8 cellular contexts compared by ENCODE assay signal in the genomic region with DNA sequence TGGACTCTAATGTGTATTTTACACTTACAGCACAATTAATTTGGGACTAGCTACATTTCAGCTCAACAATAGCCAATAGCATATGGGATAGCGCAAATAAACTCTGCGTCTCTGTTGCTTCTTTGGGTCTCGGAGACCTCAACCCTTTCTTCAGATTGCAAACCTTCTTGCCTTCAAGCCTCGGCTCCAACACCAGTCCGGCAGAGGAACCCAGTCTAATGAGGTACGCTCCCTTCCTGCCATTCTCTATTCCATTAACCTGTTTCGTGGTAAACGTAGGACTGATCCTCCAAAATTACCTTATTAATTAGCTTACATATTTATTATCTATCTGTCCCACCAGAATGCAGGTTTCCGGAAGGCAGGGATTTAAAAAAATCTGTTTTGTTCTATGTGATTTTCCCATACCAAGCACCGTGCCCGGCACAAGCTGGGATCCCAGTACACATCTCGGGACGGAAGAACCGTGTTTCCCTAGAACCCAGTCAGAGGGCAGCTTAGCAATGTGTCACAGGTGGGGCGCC. TPM values are rescaled to one million over a fixed set of nuclear protein-coding genes. Genes with fewer than 3 reads are reported as not detected.
DNase-seq lines count a peak whose midpoint lies in the region; ATAC-seq lines count a peak whose summit lies in the region.

No MANE protein-coding gene starts in this region.

- H3K27ac Mint-ChIP-seq in activated naive CD8-positive, alpha-beta T cell treated with anti-CD3 and anti-CD28 coated beads, Interleukin-2, amount 50 U/mL, for 24 hours = no peak overlapping the region
- H3K27ac Mint-ChIP-seq in immature natural killer cell = no peak overlapping the region
- H3K27ac Mint-ChIP-seq in stimulated activated naive B cell treated with anti-CD40 and anti-IgM and Interleukin-4, amounts not matched to agents 10 μg/mL and 1 μg/mL and 100 μg/mL, for 72 hours = peak overlapping the region; percentile 63

- DNase-seq in NCI-H345 (lab: John Stamatoyannopoulos, UW) (peak; percentile 18), NCI-H345 treated with DMSO at 0.1 percent for 48 hours (lab: John Stamatoyannopoulos, UW; ENCODE audit: unreplicated experiment) (no peak), immature natural killer cell (no peak), SK-N-DZ (ENCODE audit: low spot score) (no peak)
- DNase-seq in activated naive CD8-positive, alpha-beta T cell treated with anti-CD3 and anti-CD28 coated beads, Interleukin-2, amount 50 U/mL, for 24 hours = no peak
- DNase-seq in stimulated activated naive B cell treated with anti-CD40 and anti-IgM and Interleukin-4, amounts not matched to agents 10 μg/mL and 1 μg/mL and 100 μg/mL, for 72 hours = no peak
- no peak for DNase-seq in stimulated activated CD4-positive, alpha-beta T cell treated with anti-CD3 and anti-CD28 coated beads, Interleukin-2, amount 100 ng/mL, for 48 hours

- no peaks in the 10 kb centered on the region for H3K36me3 Mint-ChIP-seq in activated naive CD8-positive, alpha-beta T cell treated with anti-CD3 and anti-CD28 coated beads, Interleukin-2, amount 50 U/mL, for 24 hours (ENCODE audit: low read depth)
- H3K36me3 Mint-ChIP-seq in immature natural killer cell = no peaks in the 10 kb centered on the region
- no peaks in the 10 kb centered on the region for H3K36me3 Mint-ChIP-seq in stimulated activated naive B cell treated with anti-CD40 and anti-IgM and Interleukin-4, amounts not matched to agents 10 μg/mL and 1 μg/mL and 100 μg/mL, for 72 hours

- ATAC-seq in activated naive CD8-positive, alpha-beta T cell treated with anti-CD3 and anti-CD28 coated beads, Interleukin-2, amount 50 U/mL, for 24 hours = peak; percentile 26
- ATAC-seq in stimulated activated naive B cell treated with anti-CD40 and anti-IgM and Interleukin-4, amounts not matched to agents 10 μg/mL and 1 μg/mL and 100 μg/mL, for 72 hours (replicated peaks) = no peak
- no peak for ATAC-seq in HG02798 (IDR thresholded peaks at IDR 0.05; ENCODE audit: poor library complexity, unreplicated experiment)

- peaks cover 30% of the 10 kb centered on the region for H3K4me1 Mint-ChIP-seq in activated naive CD8-positive, alpha-beta T cell treated with anti-CD3 and anti-CD28 coated beads, Interleukin-2, amount 50 U/mL, for 24 hours
- peaks cover 0 to 4% of the 10 kb centered on the region in 2 donors for H3K4me1 Mint-ChIP-seq in immature natural killer cell
- peaks cover 8 to 15% of the 10 kb centered on the region in 2 donors for H3K4me1 Mint-ChIP-seq in stimulated activated naive B cell treated with anti-CD40 and anti-IgM and Interleukin-4, amounts not matched to agents 10 μg/mL and 1 μg/mL and 100 μg/mL, for 72 hours

- peaks cover 46% of the 10 kb centered on the region for H3K27me3 Mint-ChIP-seq in activated naive CD8-positive, alpha-beta T cell treated with anti-CD3 and anti-CD28 coated beads, Interleukin-2, amount 50 U/mL, for 24 hours
- H3K27me3 Mint-ChIP-seq in immature natural killer cell (ENCODE audit: low read depth in 3 of 3) = peaks cover 4 to 25% (median 19%) of the 10 kb centered on the region in 3 donors
- H3K27me3 Mint-ChIP-seq in stimulated activated naive B cell treated with anti-CD40 and anti-IgM and Interleukin-4, amounts not matched to agents 10 μg/mL and 1 μg/mL and 100 μg/mL, for 72 hours = peaks cover 38 to 53% of the 10 kb centered on the region in 2 donors

- H3K4me3 Mint-ChIP-seq in activated naive CD8-positive, alpha-beta T cell treated with anti-CD3 and anti-CD28 coated beads, Interleukin-2, amount 50 U/mL, for 24 hours = peak overlapping the region; percentile 58
- peak overlapping the region in 3 of 5 donors; percentile 50 to 70 (median 59) for H3K4me3 Mint-ChIP-seq in immature natural killer cell
- peak overlapping the region; percentile 59 to 64 for H3K4me3 Mint-ChIP-seq in stimulated activated naive B cell treated with anti-CD40 and anti-IgM and Interleukin-4, amounts not matched to agents 10 μg/mL and 1 μg/mL and 100 μg/mL, for 72 hours

- H3K9me3 Mint-ChIP-seq in activated naive CD8-positive, alpha-beta T cell treated with anti-CD3 and anti-CD28 coated beads, Interleukin-2, amount 50 U/mL, for 24 hours = peaks cover 4% of the 10 kb centered on the region
- H3K9me3 Mint-ChIP-seq in immature natural killer cell = peaks cover 0 to 1% (median 0%) of the 10 kb centered on the region in 6 donors
- no peaks in the 10 kb centered on the region for H3K9me3 Mint-ChIP-seq in stimulated activated naive B cell treated with anti-CD40 and anti-IgM and Interleukin-4, amounts not matched to agents 10 μg/mL and 1 μg/mL and 100 μg/mL, for 72 hours

RNA-seq across cellular contexts. Expression of a gene that starts 0.5 kb away (rescaled TPM):
- polyA plus RNA-seq in immature natural killer cell = 1 to 10 TPM in 1 of 3 donors, under 1 TPM in 1, not detected in 1; 0.82 to 1.3 TPM
- 15.1 and 18.1 TPM in 2 replicates for polyA plus RNA-seq in SK-N-DZ (2014; cell fraction: cytosol; rRNA removed)
- polyA plus RNA-seq in SK-N-DZ (2014; cell fraction: nucleus; rRNA removed) = 17.5 and 31.7 TPM in 2 replicates
